Comparison of ENCODE assay signal across 1 cellular context in the genomic region with DNA sequence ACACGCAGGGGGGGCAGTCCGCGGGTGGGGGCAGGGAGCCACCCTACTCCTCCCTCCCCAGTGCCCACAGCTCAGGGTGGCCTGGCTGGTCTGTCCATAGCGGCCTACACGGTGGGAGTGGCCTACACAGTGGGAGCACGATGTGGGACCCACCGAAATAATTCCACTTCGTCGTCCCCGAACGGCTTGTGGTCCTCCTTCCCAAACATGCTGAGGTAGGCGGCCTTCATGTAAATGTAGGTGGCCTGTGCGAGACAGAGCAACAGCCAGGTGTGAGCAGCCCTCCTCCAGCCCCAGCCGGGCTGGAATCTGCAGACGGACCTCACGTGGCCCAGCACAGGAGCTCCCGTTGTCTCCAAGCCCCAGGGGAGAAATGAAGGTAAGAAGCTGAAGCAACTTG.
TF ChIP-seq lines count a peak whose summit lies in the region.

No MANE protein-coding gene starts in this region.

TF ChIP-seq in WTC11, 78 proteins besides CTCF, POLR2A, EP300 and RAD21 (continued from another document):
- TF ChIP-seq FOXP1 (CRISPR knock-in tag; IDR thresholded peaks at IDR 0.05; ENCODE audit: borderline replicate concordance) (no peak), NFYB (CRISPR knock-in tag; conservative IDR thresholded peaks at IDR 0.05; ENCODE audit: low read depth) (no peak), MXD4 (CRISPR knock-in tag; IDR thresholded peaks at IDR 0.05; ENCODE audit: borderline replicate concordance) (no peak)
